ENCODE assay signal across 15 cellular contexts in genomic region chr3:177451277-177451880, GRCh38.
DNase-seq lines count a peak whose midpoint lies in the region; ATAC-seq and TF ChIP-seq lines count a peak whose summit lies in the region.
"Had no signal": no experiment of that assay in that cellular context is flagged by ENCODE, and none has a peak within 500 bp of the region (broad histone marks: within the 10 kb centered on the region; RNA-seq: fewer than 3 reads in every experiment).

No MANE protein-coding gene starts in this region.

- H3K27ac ChIP-seq in Panc1 (ENCODE audit: low read length) (peak overlapping the region; percentile 61), ectodermal cell (ENCODE audit: insufficient read depth, low read depth, low read length, poor library complexity, severe bottlenecking) (peak overlapping the region; percentile 51), mesenchymal stem cell (ENCODE audit: low read length, poor library complexity, severe bottlenecking) (peak overlapping the region; percentile 65), suprapubic skin (peak overlapping the region; percentile 89)
- H3K27ac ChIP-seq: psoas muscle had no signal

- H3K27me3 ChIP-seq in Panc1 (ENCODE audit: control insufficient read depth, insufficient read depth, low read length) = no peaks in the 10 kb centered on the region
- H3K27me3 ChIP-seq in ectodermal cell (ENCODE audit: control insufficient read depth, insufficient read depth, low read length, poor library complexity, severe bottlenecking) = no peaks in the 10 kb centered on the region
- H3K27me3 ChIP-seq in mesenchymal stem cell (ENCODE audit: control insufficient read depth in 1 of 2, insufficient read depth in 1 of 2, low read length in 2 of 2) = no peaks in the 10 kb centered on the region
- H3K27me3 ChIP-seq in suprapubic skin = no peaks in the 10 kb centered on the region

- H4K91ac ChIP-seq in mesenchymal stem cell (ENCODE audit: low read length) = no peak overlapping the region

- H2BK5ac ChIP-seq in mesenchymal stem cell (ENCODE audit: low read depth, low read length, poor library complexity, severe bottlenecking) = no peak overlapping the region

- in situ Hi-C loops in Panc1 (cut with HindIII; ENCODE audit: low pct_unique_long_range_greater_than_20kb, low sequenced_read_pairs) = no loop called here

- H3K4me1 ChIP-seq in Panc1 (ENCODE audit: control insufficient read depth, insufficient read depth, low read length) (peaks cover 4% of the 10 kb centered on the region; the same call in 1 of the 2 replicates), ectodermal cell (ENCODE audit: control insufficient read depth, insufficient read depth, low read length) (peaks cover 22% of the 10 kb centered on the region), mesenchymal stem cell (ENCODE audit: control insufficient read depth, insufficient read depth, low read depth, low read length) (peaks cover 8% of the 10 kb centered on the region), suprapubic skin (peaks cover 40% of the 10 kb centered on the region)
- H3K4me1 ChIP-seq: psoas muscle had no signal

- CTCF ChIA-PET in Panc1 (lab: Charles Lee) = no interaction called here

- POLR2A ChIA-PET in Panc1 (lab: Charles Lee) = no interaction called here

- DNase-seq in Panc1 (ENCODE audit: low read depth, low spot score) (no peak), mesenchymal stem cell (no peak), suprapubic skin (ENCODE audit: low spot score in 2 of 2) (no peak), DMS53 treated with DMSO at 0.1 percent for 48 hours (lab: John Stamatoyannopoulos, UW; ENCODE audit: unreplicated experiment) (no peak)
- DNase-seq in activated CD4-positive, alpha-beta T cell treated with anti-CD3 and anti-CD28 coated beads, Interleukin-2, amount 50 U/mL, for 48 hours = no peak
- DNase-seq: activated CD4-positive, alpha-beta T cell treated with anti-CD3 and anti-CD28 coated beads, Interleukin-2, amount 50 U/mL, for 1 hour; erythroblast; NCI-H1436 treated with DMSO at 0.1 percent for 48 hours; NCI-H524; psoas muscle; stimulated activated CD4-positive, alpha-beta T cell treated with anti-CD3 and anti-CD28 coated beads, Interleukin-4, amount 100 ng/mL, for 24 hours had no signal

- H3K4ac ChIP-seq in mesenchymal stem cell (ENCODE audit: low read depth in 1 of 2, low read length in 2 of 2) = no peak overlapping the region

- H3K79me1 ChIP-seq in mesenchymal stem cell (replicated peaks; ENCODE audit: low read length, poor library complexity, severe bottlenecking) = no peaks in the 10 kb centered on the region

- no peak overlapping the region for H4K8ac ChIP-seq in mesenchymal stem cell (ENCODE audit: low read length)

- no peak overlapping the region for H2BK15ac ChIP-seq in mesenchymal stem cell (ENCODE audit: low read depth, poor library complexity, severe bottlenecking)

- H2AK5ac ChIP-seq in mesenchymal stem cell (ENCODE audit: low read length, severe bottlenecking) = peak overlapping the region; percentile 66

- BruUV-seq in Panc1 (replicated peaks; lab: Mats Ljungman, UMichigan) = no TSS peak

- no peak for TF ChIP-seq EP300 in suprapubic skin (IDR thresholded peaks at IDR 0.05)

- ATAC-seq in Panc1 (no peak), GM19023 (IDR thresholded peaks at IDR 0.05; ENCODE audit: unreplicated experiment) (no peak)
- ATAC-seq: K562; stimulated activated memory B cell treated with anti-CD40 and anti-IgM and Interleukin-4, amounts not matched to agents 10 μg/mL and 1 μg/mL and 100 μg/mL, for 72 hours had no signal

- TF ChIP-seq POLR2A in suprapubic skin (IDR thresholded peaks at IDR 0.05) = no peak

- no peak overlapping the region for H2AFZ ChIP-seq in mesenchymal stem cell (ENCODE audit: low read depth, low read length)

- TF ChIP-seq CTCF in Panc1 (IDR thresholded peaks at IDR 0.05) (no peak), suprapubic skin (IDR thresholded peaks at IDR 0.05) (no peak)

- no peak overlapping the region for H2BK12ac ChIP-seq in mesenchymal stem cell (ENCODE audit: low read length in 2 of 2)

- no peak overlapping the region for H2BK120ac ChIP-seq in mesenchymal stem cell (ENCODE audit: low read depth, low read length)

- WGBS in ectodermal cell, 2 experiments = 78 to 81% methylated on average over 7 to 10 of the region's 10 CpGs
- 73% methylated on average over 9 of the region's 10 CpGs for WGBS in mesenchymal stem cell
- 48% methylated on average over 10 of the region's 10 CpGs for WGBS in suprapubic skin

- intact Hi-C loops in Panc1 (cut with micrococcal nuclease; ENCODE audit: unreplicated experiment) = no loop called here

- H3K23ac ChIP-seq in mesenchymal stem cell (ENCODE audit: low read length in 2 of 2) = no peak overlapping the region

- H3K9me3 ChIP-seq in Panc1 (ENCODE audit: control insufficient read depth, insufficient read depth, low read depth, low read length) = peaks cover under 1% of the 10 kb centered on the region; the same call in 1 of the 2 replicates
- H3K9me3 ChIP-seq in ectodermal cell (ENCODE audit: control insufficient read depth, low read length) = no peaks in the 10 kb centered on the region
- H3K9me3 ChIP-seq in mesenchymal stem cell (ENCODE audit: control insufficient read depth, low read length) = no peaks in the 10 kb centered on the region
- no peaks in the 10 kb centered on the region for H3K9me3 ChIP-seq in suprapubic skin
- H3K9me3 ChIP-seq: psoas muscle had no signal

- H3K36me3 ChIP-seq in Panc1 (ENCODE audit: control insufficient read depth, insufficient read depth, low read length) (no peaks in the 10 kb centered on the region), ectodermal cell (ENCODE audit: control insufficient read depth, insufficient read depth, low read length) (no peaks in the 10 kb centered on the region), mesenchymal stem cell (ENCODE audit: control insufficient read depth in 1 of 2, insufficient read depth in 2 of 2, low read depth in 1 of 2, low read length in 2 of 2) (no peaks in the 10 kb centered on the region), suprapubic skin (no peaks in the 10 kb centered on the region)

- H3K4me3 ChIP-seq in Panc1 (ENCODE audit: low read depth in 2 of 2, low read length in 2 of 2) = no peak overlapping the region
- H3K4me3 ChIP-seq in ectodermal cell (ENCODE audit: insufficient read depth, low read depth, low read length) = no peak overlapping the region
- no peak overlapping the region for H3K4me3 ChIP-seq in mesenchymal stem cell (ENCODE audit: insufficient read depth in 1 of 2, low read depth in 1 of 2, low read length in 2 of 2)
- H3K4me3 ChIP-seq in suprapubic skin = no peak overlapping the region
- H3K4me3 ChIP-seq: K562, psoas muscle had no signal

- no peak overlapping the region for H3K4me2 ChIP-seq in mesenchymal stem cell (ENCODE audit: low read length, poor library complexity, severe bottlenecking)

- H3K14ac ChIP-seq in mesenchymal stem cell (ENCODE audit: low read length in 2 of 2) = no peak overlapping the region

- H3K9ac ChIP-seq in mesenchymal stem cell (ENCODE audit: low read length) = peak overlapping the region; percentile 78

- no peak overlapping the region for H3K18ac ChIP-seq in mesenchymal stem cell (ENCODE audit: low read depth in 1 of 2, low read length in 2 of 2)
